1 cellular context compared by ENCODE assay signal in genomic region chr9:121991305-121991661, GRCh38.
TF ChIP-seq lines count a peak whose summit lies in the region.

No MANE protein-coding gene starts in this region.

TF ChIP-seq in HepG2, 621 proteins besides CTCF, POLR2A, EP300 and RAD21 (continued from another document and continues in another):
- TF ChIP-seq FOXA3 (CRISPR knock-in tag; IDR thresholded peaks at IDR 0.05) (0 out of 2 replicates have a peak, but pooled peaks have one; percentile 10), CHD2 (IDR thresholded peaks at IDR 0.05; ENCODE audit: low read depth, low read length) (no peak), GATAD2A (CRISPR knock-in tag; IDR thresholded peaks at IDR 0.05) (peak; percentile 56), ZNF761 (CRISPR knock-in tag; conservative IDR thresholded peaks at IDR 0.05) (no peak), NCOA2 (CRISPR knock-in tag; IDR thresholded peaks at IDR 0.05) (peak; percentile 51), MYC (CRISPR knock-in tag; IDR thresholded peaks at IDR 0.05; ENCODE audit: borderline replicate concordance) (no peak), NR2C2 (CRISPR knock-in tag; IDR thresholded peaks at IDR 0.05; ENCODE audit: borderline replicate concordance) (no peak), ELF3 (CRISPR knock-in tag; IDR thresholded peaks at IDR 0.05) (peak; percentile 85), ZFP90 (CRISPR knock-in tag; IDR thresholded peaks at IDR 0.05; ENCODE audit: borderline replicate concordance) (0 out of 2 replicates have a peak, but pooled peaks have one; percentile 24), ZEB1 (IDR thresholded peaks at IDR 0.05; ENCODE audit: insufficient replicate concordance, low read depth) (no peak), ZNF570 (CRISPR knock-in tag; IDR thresholded peaks at IDR 0.05; ENCODE audit: borderline replicate concordance) (no peak), SNAPC2 (CRISPR knock-in tag; IDR thresholded peaks at IDR 0.05) (no peak), MED1 (CRISPR knock-in tag; IDR thresholded peaks at IDR 0.05) (0 out of 2 replicates have a peak, but pooled peaks have one; percentile 25), ZNF503 (CRISPR knock-in tag; IDR thresholded peaks at IDR 0.05) (0 out of 2 replicates have a peak, but pooled peaks have one; percentile 39), FOXC1 (CRISPR knock-in tag; IDR thresholded peaks at IDR 0.05; ENCODE audit: borderline replicate concordance) (no peak), SOX13 (IDR thresholded peaks at IDR 0.05) (no peak), SOX13 (CRISPR knock-in tag; conservative IDR thresholded peaks at IDR 0.05 in 1 of 2, IDR thresholded peaks at IDR 0.05 in 1 of 2) (peak in 1 of 2 experiments; percentile 81; a peak in 2 of 4 replicates), ARID5B (CRISPR knock-in tag; IDR thresholded peaks at IDR 0.05) (peak; percentile 66), ZBTB42 (CRISPR knock-in tag; IDR thresholded peaks at IDR 0.05) (no peak), REL (CRISPR knock-in tag; conservative IDR thresholded peaks at IDR 0.05) (no peak), XBP1 (CRISPR knock-in tag; IDR thresholded peaks at IDR 0.05) (no peak), CEBPG (CRISPR knock-in tag; IDR thresholded peaks at IDR 0.05) (0 out of 2 replicates have a peak, but pooled peaks have one; percentile 10), SP4 (CRISPR knock-in tag; IDR thresholded peaks at IDR 0.05) (no peak), IRF2 (CRISPR knock-in tag; IDR thresholded peaks at IDR 0.05) (no peak), TSC22D2 (CRISPR knock-in tag; IDR thresholded peaks at IDR 0.05; ENCODE audit: borderline replicate concordance) (no peak), NAIF1 (CRISPR knock-in tag; IDR thresholded peaks at IDR 0.05; ENCODE audit: borderline replicate concordance) (no peak), GABPA (IDR thresholded peaks at IDR 0.05; ENCODE audit: low read depth, low read length) (no peak), GABPA (CRISPR knock-in tag; IDR thresholded peaks at IDR 0.05; ENCODE audit: low read depth) (0 out of 2 replicates have a peak, but pooled peaks have one; percentile 16), SOX5 (CRISPR knock-in tag; IDR thresholded peaks at IDR 0.05; ENCODE audit: borderline replicate concordance) (peak; percentile 49; the same call in 1 of the 2 replicates), TFAP4 (IDR thresholded peaks at IDR 0.05; ENCODE audit: borderline replicate concordance, low read depth) (no peak), RARG (CRISPR knock-in tag; IDR thresholded peaks at IDR 0.05; ENCODE audit: low read depth) (no peak), ATM (IDR thresholded peaks at IDR 0.05; ENCODE audit: borderline replicate concordance) (no peak), RBAK (CRISPR knock-in tag; IDR thresholded peaks at IDR 0.05) (no peak), RARA (CRISPR knock-in tag; IDR thresholded peaks at IDR 0.05) (peak; percentile 77), ZNF263 (CRISPR knock-in tag; IDR thresholded peaks at IDR 0.05) (no peak), ZNF282 (IDR thresholded peaks at IDR 0.05; ENCODE audit: partially characterized antibody) (no peak), GATAD1 (CRISPR knock-in tag; IDR thresholded peaks at IDR 0.05) (no peak)
- TF ChIP-seq, protein P1, sequence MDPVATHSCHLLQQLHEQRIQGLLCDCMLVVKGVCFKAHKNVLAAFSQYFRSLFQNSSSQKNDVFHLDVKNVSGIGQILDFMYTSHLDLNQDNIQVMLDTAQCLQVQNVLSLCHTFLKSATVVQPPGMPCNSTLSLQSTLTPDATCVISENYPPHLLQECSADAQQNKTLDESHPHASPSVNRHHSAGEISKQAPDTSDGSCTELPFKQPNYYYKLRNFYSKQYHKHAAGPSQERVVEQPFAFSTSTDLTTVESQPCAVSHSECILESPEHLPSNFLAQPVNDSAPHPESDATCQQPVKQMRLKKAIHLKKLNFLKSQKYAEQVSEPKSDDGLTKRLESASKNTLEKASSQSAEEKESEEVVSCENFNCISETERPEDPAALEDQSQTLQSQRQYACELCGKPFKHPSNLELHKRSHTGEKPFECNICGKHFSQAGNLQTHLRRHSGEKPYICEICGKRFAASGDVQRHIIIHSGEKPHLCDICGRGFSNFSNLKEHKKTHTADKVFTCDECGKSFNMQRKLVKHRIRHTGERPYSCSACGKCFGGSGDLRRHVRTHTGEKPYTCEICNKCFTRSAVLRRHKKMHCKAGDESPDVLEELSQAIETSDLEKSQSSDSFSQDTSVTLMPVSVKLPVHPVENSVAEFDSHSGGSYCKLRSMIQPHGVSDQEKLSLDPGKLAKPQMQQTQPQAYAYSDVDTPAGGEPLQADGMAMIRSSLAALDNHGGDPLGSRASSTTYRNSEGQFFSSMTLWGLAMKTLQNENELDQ (CRISPR knock-in tag; IDR thresholded peaks at IDR 0.05; ENCODE audit: borderline replicate concordance): no peak
- TF ChIP-seq, protein P2, sequence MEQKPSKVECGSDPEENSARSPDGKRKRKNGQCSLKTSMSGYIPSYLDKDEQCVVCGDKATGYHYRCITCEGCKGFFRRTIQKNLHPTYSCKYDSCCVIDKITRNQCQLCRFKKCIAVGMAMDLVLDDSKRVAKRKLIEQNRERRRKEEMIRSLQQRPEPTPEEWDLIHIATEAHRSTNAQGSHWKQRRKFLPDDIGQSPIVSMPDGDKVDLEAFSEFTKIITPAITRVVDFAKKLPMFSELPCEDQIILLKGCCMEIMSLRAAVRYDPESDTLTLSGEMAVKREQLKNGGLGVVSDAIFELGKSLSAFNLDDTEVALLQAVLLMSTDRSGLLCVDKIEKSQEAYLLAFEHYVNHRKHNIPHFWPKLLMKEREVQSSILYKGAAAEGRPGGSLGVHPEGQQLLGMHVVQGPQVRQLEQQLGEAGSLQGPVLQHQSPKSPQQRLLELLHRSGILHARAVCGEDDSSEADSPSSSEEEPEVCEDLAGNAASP (CRISPR knock-in tag; IDR thresholded peaks at IDR 0.05; ENCODE audit: borderline replicate concordance): no peak
- TF ChIP-seq, protein P3, sequence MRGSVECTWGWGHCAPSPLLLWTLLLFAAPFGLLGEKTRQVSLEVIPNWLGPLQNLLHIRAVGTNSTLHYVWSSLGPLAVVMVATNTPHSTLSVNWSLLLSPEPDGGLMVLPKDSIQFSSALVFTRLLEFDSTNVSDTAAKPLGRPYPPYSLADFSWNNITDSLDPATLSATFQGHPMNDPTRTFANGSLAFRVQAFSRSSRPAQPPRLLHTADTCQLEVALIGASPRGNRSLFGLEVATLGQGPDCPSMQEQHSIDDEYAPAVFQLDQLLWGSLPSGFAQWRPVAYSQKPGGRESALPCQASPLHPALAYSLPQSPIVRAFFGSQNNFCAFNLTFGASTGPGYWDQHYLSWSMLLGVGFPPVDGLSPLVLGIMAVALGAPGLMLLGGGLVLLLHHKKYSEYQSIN (CRISPR knock-in tag; IDR thresholded peaks at IDR 0.05; ENCODE audit: borderline replicate concordance): no peak
- TF ChIP-seq, protein P4, sequence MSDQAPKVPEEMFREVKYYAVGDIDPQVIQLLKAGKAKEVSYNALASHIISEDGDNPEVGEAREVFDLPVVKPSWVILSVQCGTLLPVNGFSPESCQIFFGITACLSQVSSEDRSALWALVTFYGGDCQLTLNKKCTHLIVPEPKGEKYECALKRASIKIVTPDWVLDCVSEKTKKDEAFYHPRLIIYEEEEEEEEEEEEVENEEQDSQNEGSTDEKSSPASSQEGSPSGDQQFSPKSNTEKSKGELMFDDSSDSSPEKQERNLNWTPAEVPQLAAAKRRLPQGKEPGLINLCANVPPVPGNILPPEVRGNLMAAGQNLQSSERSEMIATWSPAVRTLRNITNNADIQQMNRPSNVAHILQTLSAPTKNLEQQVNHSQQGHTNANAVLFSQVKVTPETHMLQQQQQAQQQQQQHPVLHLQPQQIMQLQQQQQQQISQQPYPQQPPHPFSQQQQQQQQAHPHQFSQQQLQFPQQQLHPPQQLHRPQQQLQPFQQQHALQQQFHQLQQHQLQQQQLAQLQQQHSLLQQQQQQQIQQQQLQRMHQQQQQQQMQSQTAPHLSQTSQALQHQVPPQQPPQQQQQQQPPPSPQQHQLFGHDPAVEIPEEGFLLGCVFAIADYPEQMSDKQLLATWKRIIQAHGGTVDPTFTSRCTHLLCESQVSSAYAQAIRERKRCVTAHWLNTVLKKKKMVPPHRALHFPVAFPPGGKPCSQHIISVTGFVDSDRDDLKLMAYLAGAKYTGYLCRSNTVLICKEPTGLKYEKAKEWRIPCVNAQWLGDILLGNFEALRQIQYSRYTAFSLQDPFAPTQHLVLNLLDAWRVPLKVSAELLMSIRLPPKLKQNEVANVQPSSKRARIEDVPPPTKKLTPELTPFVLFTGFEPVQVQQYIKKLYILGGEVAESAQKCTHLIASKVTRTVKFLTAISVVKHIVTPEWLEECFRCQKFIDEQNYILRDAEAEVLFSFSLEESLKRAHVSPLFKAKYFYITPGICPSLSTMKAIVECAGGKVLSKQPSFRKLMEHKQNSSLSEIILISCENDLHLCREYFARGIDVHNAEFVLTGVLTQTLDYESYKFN (CRISPR knock-in tag; conservative IDR thresholded peaks at IDR 0.05): peak; percentile 29; the same call in 1 of the 2 replicates
- TF ChIP-seq, protein P5, sequence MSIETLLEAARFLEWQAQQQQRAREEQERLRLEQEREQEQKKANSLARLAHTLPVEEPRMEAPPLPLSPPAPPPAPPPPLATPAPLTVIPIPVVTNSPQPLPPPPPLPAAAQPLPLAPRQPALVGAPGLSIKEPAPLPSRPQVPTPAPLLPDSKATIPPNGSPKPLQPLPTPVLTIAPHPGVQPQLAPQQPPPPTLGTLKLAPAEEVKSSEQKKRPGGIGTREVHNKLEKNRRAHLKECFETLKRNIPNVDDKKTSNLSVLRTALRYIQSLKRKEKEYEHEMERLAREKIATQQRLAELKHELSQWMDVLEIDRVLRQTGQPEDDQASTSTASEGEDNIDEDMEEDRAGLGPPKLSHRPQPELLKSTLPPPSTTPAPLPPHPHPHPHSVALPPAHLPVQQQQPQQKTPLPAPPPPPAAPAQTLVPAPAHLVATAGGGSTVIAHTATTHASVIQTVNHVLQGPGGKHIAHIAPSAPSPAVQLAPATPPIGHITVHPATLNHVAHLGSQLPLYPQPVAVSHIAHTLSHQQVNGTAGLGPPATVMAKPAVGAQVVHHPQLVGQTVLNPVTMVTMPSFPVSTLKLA (IDR thresholded peaks at IDR 0.05): no peak
- TF ChIP-seq, protein P6, sequence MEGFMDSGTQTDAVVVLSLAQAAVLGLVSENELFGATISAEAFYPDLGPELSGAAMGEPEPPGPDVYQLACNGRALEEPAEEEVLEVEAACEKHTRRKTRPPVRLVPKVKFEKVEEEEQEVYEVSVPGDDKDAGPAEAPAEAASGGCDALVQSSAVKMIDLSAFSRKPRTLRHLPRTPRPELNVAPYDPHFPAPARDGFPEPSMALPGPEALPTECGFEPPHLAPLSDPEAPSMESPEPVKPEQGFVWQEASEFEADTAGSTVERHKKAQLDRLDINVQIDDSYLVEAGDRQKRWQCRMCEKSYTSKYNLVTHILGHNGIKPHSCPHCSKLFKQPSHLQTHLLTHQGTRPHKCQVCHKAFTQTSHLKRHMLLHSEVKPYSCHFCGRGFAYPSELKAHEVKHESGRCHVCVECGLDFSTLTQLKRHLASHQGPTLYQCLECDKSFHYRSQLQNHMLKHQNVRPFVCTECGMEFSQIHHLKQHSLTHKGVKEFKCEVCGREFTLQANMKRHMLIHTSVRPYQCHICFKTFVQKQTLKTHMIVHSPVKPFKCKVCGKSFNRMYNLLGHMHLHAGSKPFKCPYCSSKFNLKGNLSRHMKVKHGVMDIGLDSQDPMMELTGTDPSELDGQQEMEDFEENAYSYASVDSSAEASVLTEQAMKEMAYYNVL (CRISPR knock-in tag; IDR thresholded peaks at IDR 0.05; ENCODE audit: borderline replicate concordance): no peak
